In the genomic region with DNA sequence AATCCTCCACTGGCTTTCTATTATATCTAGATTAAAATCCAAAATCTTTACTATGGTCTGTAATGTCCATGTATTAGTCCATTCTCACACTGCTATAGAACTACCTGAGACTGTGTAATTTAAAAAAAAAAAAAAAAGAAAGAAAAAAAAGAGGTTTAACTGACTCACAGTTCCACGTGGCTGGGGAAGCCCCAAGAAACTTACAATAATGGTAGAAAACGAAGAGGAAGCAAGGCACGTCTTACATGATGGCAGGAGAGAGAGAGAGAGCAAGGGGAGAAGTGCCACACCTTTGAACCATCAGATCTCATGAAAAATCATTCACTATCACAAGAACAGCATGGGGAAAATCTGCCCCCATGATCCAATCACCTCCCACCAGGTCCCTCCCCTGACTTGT, we compare ENCODE assay signal across 21 cellular contexts.
DNase-seq lines count a peak whose midpoint lies in the region; ATAC-seq and TF ChIP-seq lines count a peak whose summit lies in the region.
"Had no signal": no experiment of that assay in that cellular context is flagged by ENCODE, and none has a peak within 500 bp of the region (broad histone marks: within the 10 kb centered on the region; RNA-seq: fewer than 3 reads in every experiment).

No MANE protein-coding gene starts in this region.

- no peak overlapping the region for H3K9ac ChIP-seq in HCT116 (ENCODE audit: low read length)
- no peak overlapping the region for H3K9ac ChIP-seq in colonic mucosa (ENCODE audit: low read depth in 2 of 2, low read length in 2 of 2)

- no peak for TF ChIP-seq RAD21 in HCT116 (IDR thresholded peaks at IDR 0.05; ENCODE audit: low read depth)

- H3K4me3 ChIP-seq in HCT116 (replicated peaks in 1 of 2; ENCODE audit: low read depth in 1 of 2, low read length in 2 of 2) (no peak overlapping the region), colonic mucosa (no peak overlapping the region)
- H3K4me3 ChIP-seq: spleen, tibial artery had no signal

- H3K27ac Mint-ChIP-seq in CD14-positive monocyte (peak overlapping the region in 6 of 7 donors; percentile 1 to 41 (median 32)), nephron progenitor cell (peak overlapping the region; percentile 75)
- H3K27ac Mint-ChIP-seq: activated CD4-positive, alpha-beta memory T cell treated with anti-CD3 and anti-CD28 coated beads for 36 hours had no signal

- H2AFZ ChIP-seq in HCT116 (ENCODE audit: low read depth, low read length, poor library complexity, severe bottlenecking): no peak overlapping the region

- POLR2A ChIA-PET in HCT116 (lab: Charles Lee): no interaction called here

- H3K9me3 ChIP-seq in HCT116 (ENCODE audit: control insufficient read depth in 1 of 2, insufficient read depth in 1 of 2, low read depth in 1 of 2, low read length in 2 of 2) (no peaks in the 10 kb centered on the region), colonic mucosa (no peaks in the 10 kb centered on the region)
- H3K9me3 ChIP-seq: spleen, tibial artery had no signal

- intact Hi-C loops in CD14-positive monocyte (cut with micrococcal nuclease) (loop anchor here in 1 of 2 donors (10.0 kb wide), 1 partner anchor 59 kb away; no protein-coding TSS in a partner anchor), HCT116 (cut with micrococcal nuclease) (loop anchor here (5.0 kb wide), 1 partner anchor 52 kb away; no protein-coding TSS in a partner anchor), colonic mucosa (cut with DNase I) (no loop called here)

- H4K20me1 ChIP-seq in HCT116 (ENCODE audit: insufficient read depth): no peaks in the 10 kb centered on the region

- H3K4me2 ChIP-seq in HCT116 (ENCODE audit: low read length): peak overlapping the region; percentile 49; the same call in 1 of the 2 replicates

- H3K4me1 Mint-ChIP-seq in CD14-positive monocyte (peaks cover 7% of the 10 kb centered on the region), nephron progenitor cell (peaks cover 11% of the 10 kb centered on the region)

- H3K27me3 ChIP-seq in HCT116 (ENCODE audit: insufficient read depth, low read length): no peaks in the 10 kb centered on the region
- no peaks in the 10 kb centered on the region for H3K27me3 ChIP-seq in colonic mucosa
- H3K27me3 ChIP-seq: brain microvascular endothelial cell, spleen, tibial artery had no signal

- no peak for ATAC-seq in HCT116
- no peak for ATAC-seq in GM19328 (IDR thresholded peaks at IDR 0.05; ENCODE audit: unreplicated experiment)
- no peak for ATAC-seq in GM18520 (IDR thresholded peaks at IDR 0.05; ENCODE audit: unreplicated experiment)
- ATAC-seq in HG02970 (IDR thresholded peaks at IDR 0.05; ENCODE audit: low FRiP score, unreplicated experiment): no peak

- H3K9me2 ChIP-seq in HCT116 (ENCODE audit: insufficient read depth): no peaks in the 10 kb centered on the region

- DNase-seq in CD14-positive monocyte (ENCODE audit: low spot score): no peak
- DNase-seq in HCT116 (ENCODE audit: low read depth, low spot score): no peak
- no peak for DNase-seq in colonic mucosa
- no peak for DNase-seq in nephron progenitor cell
- DNase-seq in activated naive CD4-positive, alpha-beta T cell treated with anti-CD3 and anti-CD28 coated beads, Interleukin-2, amount 50 U/mL, for 16 hours: no peak
- DNase-seq: activated CD4-positive, alpha-beta memory T cell treated with anti-CD3 and anti-CD28 coated beads for 36 hours; activated T-cell treated with anti-CD3 and anti-CD28 coated beads, Interleukin-2, amount 50 U/mL, for 4 hours; brain microvascular endothelial cell; COR-L47; dermis blood vessel endothelial cell; foreskin fibroblast; Kasumi-1; NCI-H2107; NCI-H524; spleen; stimulated activated naive CD4-positive, alpha-beta T cell; SW 1271; tibial artery had no signal

- TF ChIP-seq POLR2A in HCT116 (IDR thresholded peaks at IDR 0.05; ENCODE audit: borderline replicate concordance, extremely low read depth, insufficient read depth, insufficient read length): no peak

- H3K9me3 Mint-ChIP-seq in CD14-positive monocyte: peaks cover 0 to 4% (median 2%) of the 10 kb centered on the region in 7 donors
- peaks cover 4% of the 10 kb centered on the region for H3K9me3 Mint-ChIP-seq in nephron progenitor cell
- H3K9me3 Mint-ChIP-seq: activated CD4-positive, alpha-beta memory T cell treated with anti-CD3 and anti-CD28 coated beads for 36 hours; activated T-cell treated with anti-CD3 and anti-CD28 coated beads, Interleukin-2, amount 50 U/mL, for 4 hours had no signal

- RAD21 ChIA-PET in HCT116 (lab: Charles Lee; ENCODE audit: low non-redundant PET in 1 of 2, low total read pairs in 2 of 2, uncharacterized antibody in 2 of 2, unreplicated experiment in 2 of 2): no interaction called here

- CTCF ChIA-PET in HCT116 (lab: Charles Lee): no interaction called here

- peaks cover 0 to 2% (median 0%) of the 10 kb centered on the region in 3 donors for H3K27me3 Mint-ChIP-seq in CD14-positive monocyte (ENCODE audit: low read depth in 3 of 3)
- H3K27me3 Mint-ChIP-seq in nephron progenitor cell (ENCODE audit: low read depth, poor library complexity): no peaks in the 10 kb centered on the region
- H3K27me3 Mint-ChIP-seq: activated CD4-positive, alpha-beta memory T cell treated with anti-CD3 and anti-CD28 coated beads for 36 hours had no signal

- peaks cover 8% of the 10 kb centered on the region; the same call in 1 of the 2 replicates for H3K79me2 ChIP-seq in HCT116 (ENCODE audit: insufficient read depth, low read length)

- H3K4me3 Mint-ChIP-seq in CD14-positive monocyte: no peak overlapping the region
- no peak overlapping the region for H3K4me3 Mint-ChIP-seq in nephron progenitor cell
- H3K4me3 Mint-ChIP-seq: activated CD4-positive, alpha-beta memory T cell treated with anti-CD3 and anti-CD28 coated beads for 36 hours; activated T-cell treated with anti-CD3 and anti-CD28 coated beads, Interleukin-2, amount 50 U/mL, for 4 hours had no signal

- H3K36me3 Mint-ChIP-seq in CD14-positive monocyte: peaks cover 44 to 68% of the 10 kb centered on the region in 2 donors
- peaks cover 68% of the 10 kb centered on the region for H3K36me3 Mint-ChIP-seq in nephron progenitor cell (ENCODE audit: low read depth)

- peaks cover 8 to 18% of the 10 kb centered on the region in 2 experiments for H3K4me1 ChIP-seq in HCT116 (ENCODE audit: control insufficient read depth in 1 of 2, insufficient read depth in 2 of 2, low read length in 2 of 2)
- no peaks in the 10 kb centered on the region for H3K4me1 ChIP-seq in colonic mucosa
- H3K4me1 ChIP-seq: tibial artery had no signal

- H3K36me3 ChIP-seq in HCT116 (ENCODE audit: control insufficient read depth in 1 of 2, insufficient read depth in 2 of 2, low read length in 2 of 2) (no peaks in the 10 kb centered on the region), colonic mucosa (peaks cover 3% of the 10 kb centered on the region)

- no peak for TF ChIP-seq CTCF in CD14-positive monocyte (IDR thresholded peaks at IDR 0.05)
- no peak for TF ChIP-seq CTCF in HCT116 (IDR thresholded peaks at IDR 0.05 in 2 of 3, conservative IDR thresholded peaks at IDR 0.05 in 1 of 3; ENCODE audit: borderline replicate concordance in 1 of 3, insufficient read depth in 1 of 3, low read depth in 2 of 3, low read length in 2 of 3)
- TF ChIP-seq CTCF in colonic mucosa (IDR thresholded peaks at IDR 0.05): no peak
- no peak for TF ChIP-seq CTCF in nephron progenitor cell (IDR thresholded peaks at IDR 0.05)

- H3K27ac ChIP-seq in HCT116 (ENCODE audit: low read depth, low read length): no peak overlapping the region
- peak overlapping the region; percentile 9 for H3K27ac ChIP-seq in colonic mucosa
- H3K27ac ChIP-seq: brain microvascular endothelial cell, spleen, tibial artery had no signal

- no TSS peak for BruUV-seq in HCT116 (replicated peaks; lab: Mats Ljungman, UMichigan)

TF ChIP-seq in HCT116, 20 proteins besides CTCF, POLR2A, EP300 and RAD21:
- TF ChIP-seq CEBPB (IDR thresholded peaks at IDR 0.05; ENCODE audit: low read depth) (no peak), TCF7L2 (IDR thresholded peaks at IDR 0.05; ENCODE audit: borderline replicate concordance, extremely low read depth, insufficient read depth, insufficient read length) (no peak), CBX3 (IDR thresholded peaks at IDR 0.05; ENCODE audit: low read depth) (no peak), EZH2phosphoT487 (IDR thresholded peaks at IDR 0.05; ENCODE audit: borderline replicate concordance) (no peak), JUND (IDR thresholded peaks at IDR 0.05) (no peak), EZH2 (IDR thresholded peaks at IDR 0.05) (no peak)
- TF ChIP-seq, protein P1, sequence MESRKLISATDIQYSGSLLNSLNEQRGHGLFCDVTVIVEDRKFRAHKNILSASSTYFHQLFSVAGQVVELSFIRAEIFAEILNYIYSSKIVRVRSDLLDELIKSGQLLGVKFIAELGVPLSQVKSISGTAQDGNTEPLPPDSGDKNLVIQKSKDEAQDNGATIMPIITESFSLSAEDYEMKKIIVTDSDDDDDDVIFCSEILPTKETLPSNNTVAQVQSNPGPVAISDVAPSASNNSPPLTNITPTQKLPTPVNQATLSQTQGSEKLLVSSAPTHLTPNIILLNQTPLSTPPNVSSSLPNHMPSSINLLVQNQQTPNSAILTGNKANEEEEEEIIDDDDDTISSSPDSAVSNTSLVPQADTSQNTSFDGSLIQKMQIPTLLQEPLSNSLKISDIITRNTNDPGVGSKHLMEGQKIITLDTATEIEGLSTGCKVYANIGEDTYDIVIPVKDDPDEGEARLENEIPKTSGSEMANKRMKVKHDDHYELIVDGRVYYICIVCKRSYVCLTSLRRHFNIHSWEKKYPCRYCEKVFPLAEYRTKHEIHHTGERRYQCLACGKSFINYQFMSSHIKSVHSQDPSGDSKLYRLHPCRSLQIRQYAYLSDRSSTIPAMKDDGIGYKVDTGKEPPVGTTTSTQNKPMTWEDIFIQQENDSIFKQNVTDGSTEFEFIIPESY (IDR thresholded peaks at IDR 0.05; ENCODE audit: extremely low read depth, insufficient replicate concordance, low read length): no peak
